ENCODE assay signal across 8 cellular contexts in genomic region chr5:63250939-63251338, GRCh38.
"Had no signal": no experiment of that assay in that cellular context is flagged by ENCODE, and none has a peak within 500 bp of the region (broad histone marks: within the 10 kb centered on the region; RNA-seq: fewer than 3 reads in every experiment).

No MANE protein-coding gene starts in this region.

- FAIRE-seq: G401.6, GM12878, GM12891, GM12892, GM18507, GM19239 had no signal

- H3K4me3 ChIP-seq: GM12878 had no signal

- ATAC-seq: GM12878 had no signal

- DNase-seq: GDM1, GF-D8 had no signal
